Comparison of ENCODE assay signal across 1 cellular context in genomic region chr5:172602712-172603289, GRCh38.
TF ChIP-seq lines count a peak whose summit lies in the region.

No MANE protein-coding gene starts in this region.

TF ChIP-seq in IMR-90, 13 proteins besides CTCF, POLR2A, EP300 and RAD21 (continued from another document):
- no peak for TF ChIP-seq CHD1 (IDR thresholded peaks at IDR 0.05; ENCODE audit: low read depth, low read length)
- TF ChIP-seq SMC3 (IDR thresholded peaks at IDR 0.05; ENCODE audit: low read depth, low read length): no peak
- TF ChIP-seq RFX5 (IDR thresholded peaks at IDR 0.05; ENCODE audit: low read depth, low read length): no peak
- no peak for TF ChIP-seq RCOR1 (IDR thresholded peaks at IDR 0.05; ENCODE audit: insufficient replicate concordance, low read length)
- TF ChIP-seq MAZ (IDR thresholded peaks at IDR 0.05; ENCODE audit: borderline replicate concordance, low read depth, low read length): no peak
- no peak for TF ChIP-seq FOS (IDR thresholded peaks at IDR 0.05; ENCODE audit: low read depth, low read length)
- TF ChIP-seq BHLHE40 (IDR thresholded peaks at IDR 0.05; ENCODE audit: low read depth, low read length): no peak
